ENCODE assay signal across 14 cellular contexts in the genomic region with DNA sequence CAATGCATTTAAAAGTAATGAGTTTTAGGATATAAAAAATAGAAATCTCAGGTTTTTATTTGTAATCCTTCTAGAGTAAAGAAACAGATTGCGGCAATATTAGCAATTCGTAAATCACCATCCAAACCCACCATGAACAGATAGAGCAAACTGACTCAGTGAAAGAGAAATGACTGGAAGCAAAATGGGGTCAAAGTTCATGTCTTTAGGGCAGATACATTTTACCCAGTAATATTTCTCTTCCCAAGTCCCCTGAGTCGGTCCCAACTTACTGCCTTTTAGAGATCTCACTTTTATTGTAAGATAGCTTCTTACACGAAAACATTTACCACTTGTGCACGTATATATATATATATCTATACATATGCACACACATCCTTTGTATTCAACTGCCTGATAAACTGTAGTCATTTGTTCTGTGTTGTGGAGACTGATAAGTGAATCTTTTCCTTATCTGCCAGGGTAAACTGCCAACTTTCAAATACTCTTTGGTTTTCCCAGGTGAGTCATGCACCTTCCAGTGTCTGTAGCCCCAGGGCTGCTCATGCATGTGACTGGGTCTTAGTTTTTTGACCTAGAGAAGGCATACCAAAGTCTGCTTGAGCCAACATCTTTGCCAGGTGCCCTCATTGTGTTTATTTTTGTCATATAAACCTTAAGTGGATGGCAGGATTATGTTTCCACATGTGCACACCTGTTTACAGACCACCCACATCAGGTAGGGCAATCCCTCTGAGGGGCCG. TPM values are rescaled to one million over a fixed set of nuclear protein-coding genes. Genes with fewer than 3 reads are reported as not detected.
A peak's percentile ranks its signal among the peaks of the same experiment; 100 is the strongest.
DNase-seq lines count a peak whose midpoint lies in the region; ATAC-seq and TF ChIP-seq lines count a peak whose summit lies in the region.
"Had no signal": no experiment of that assay in that cellular context is flagged by ENCODE, and none has a peak within 500 bp of the region (broad histone marks: within the 10 kb centered on the region; RNA-seq: fewer than 3 reads in every experiment).

No MANE protein-coding gene starts in this region.

- H3K4me1 Mint-ChIP-seq in activated CD4-positive, alpha-beta T cell treated with anti-CD3 and anti-CD28 coated beads for 36 hours: peaks cover 42% of the 10 kb centered on the region
- peaks cover 32% of the 10 kb centered on the region for H3K4me1 Mint-ChIP-seq in stimulated activated effector memory CD8-positive, alpha-beta T cell treated with anti-CD3 and anti-CD28 coated beads, Interleukin-12 subunit alpha, Interleukin-12 subunit beta, amount 100 ng/mL, for 72 hours

- peaks cover 11% of the 10 kb centered on the region for H3K27me3 Mint-ChIP-seq in activated CD4-positive, alpha-beta T cell treated with anti-CD3 and anti-CD28 coated beads for 36 hours
- H3K27me3 Mint-ChIP-seq: memory B cell had no signal

- H3K27me3 ChIP-seq in foreskin keratinocyte (peaks cover 37% of the 10 kb centered on the region), stomach (peaks cover 0 to 25% (median 0%) of the 10 kb centered on the region in 3 donors)

- no peak overlapping the region for H3K4me3 Mint-ChIP-seq in activated CD4-positive, alpha-beta T cell treated with anti-CD3 and anti-CD28 coated beads for 36 hours
- no peak overlapping the region for H3K4me3 Mint-ChIP-seq in stimulated activated effector memory CD8-positive, alpha-beta T cell treated with anti-CD3 and anti-CD28 coated beads, Interleukin-12 subunit alpha, Interleukin-12 subunit beta, amount 100 ng/mL, for 72 hours
- H3K4me3 Mint-ChIP-seq: memory B cell had no signal

- H3K4me1 ChIP-seq in foreskin keratinocyte (no peaks in the 10 kb centered on the region), stomach (peaks cover 7 to 24% (median 11%) of the 10 kb centered on the region in 4 donors)

- H3K9me3 ChIP-seq in stomach: no peaks in the 10 kb centered on the region
- H3K9me3 ChIP-seq: heart right ventricle had no signal

- peak; percentile 2 for DNase-seq in activated CD4-positive, alpha-beta T cell treated with anti-CD3 and anti-CD28 coated beads for 36 hours
- no peak for DNase-seq in activated CD4-positive, alpha-beta T cell treated with anti-CD3 and anti-CD28 coated beads for 1 hour
- DNase-seq in NCI-H526 (lab: John Stamatoyannopoulos, UW) (peak; percentile 23 to 47), foreskin keratinocyte (peak; percentile 48 to 71), stomach (peak; percentile 41)
- no peak for DNase-seq in stimulated activated effector memory CD8-positive, alpha-beta T cell treated with anti-CD3 and anti-CD28 coated beads, Interleukin-12 subunit alpha, Interleukin-12 subunit beta, amount 100 ng/mL, for 72 hours (ENCODE audit: low spot score in 2 of 2)
- no peak for DNase-seq in activated naive CD4-positive, alpha-beta T cell treated with anti-CD3 and anti-CD28 coated beads, Interleukin-2, amount 50 U/mL, for 72 hours (ENCODE audit: low spot score in 2 of 2)
- DNase-seq: DND-41, heart right ventricle, NCI-H1048, T-helper 2 cell had no signal

- intact Hi-C loops in activated CD4-positive, alpha-beta T cell treated with anti-CD3 and anti-CD28 coated beads for 36 hours (cut with DNase I, micrococcal nuclease): no loop called here
- intact Hi-C loops in stomach (cut with DNase I; ENCODE audit: low total_unique reads): no loop called here

- no peaks in the 10 kb centered on the region for H3K9me3 Mint-ChIP-seq in activated CD4-positive, alpha-beta T cell treated with anti-CD3 and anti-CD28 coated beads for 36 hours (ENCODE audit: low read depth)
- no peaks in the 10 kb centered on the region for H3K9me3 Mint-ChIP-seq in stimulated activated effector memory CD8-positive, alpha-beta T cell treated with anti-CD3 and anti-CD28 coated beads, Interleukin-12 subunit alpha, Interleukin-12 subunit beta, amount 100 ng/mL, for 72 hours
- peaks cover 0 to 8% of the 10 kb centered on the region in 2 donors for H3K9me3 Mint-ChIP-seq in activated naive CD4-positive, alpha-beta T cell treated with anti-CD3 and anti-CD28 coated beads, Interleukin-2, amount 50 U/mL, for 72 hours
- H3K9me3 Mint-ChIP-seq: memory B cell had no signal

- TF ChIP-seq POLR2A in stomach (IDR thresholded peaks at IDR 0.05): no peak

- H3K36me3 Mint-ChIP-seq in activated CD4-positive, alpha-beta T cell treated with anti-CD3 and anti-CD28 coated beads for 36 hours (ENCODE audit: low read depth): no peaks in the 10 kb centered on the region
- no peaks in the 10 kb centered on the region for H3K36me3 Mint-ChIP-seq in stimulated activated effector memory CD8-positive, alpha-beta T cell treated with anti-CD3 and anti-CD28 coated beads, Interleukin-12 subunit alpha, Interleukin-12 subunit beta, amount 100 ng/mL, for 72 hours
- H3K36me3 Mint-ChIP-seq in activated naive CD4-positive, alpha-beta T cell treated with anti-CD3 and anti-CD28 coated beads, Interleukin-2, amount 50 U/mL, for 72 hours: no peaks in the 10 kb centered on the region
- H3K36me3 Mint-ChIP-seq: memory B cell had no signal

- TF ChIP-seq EP300 in stomach (IDR thresholded peaks at IDR 0.05): no peak

- no peak overlapping the region for H3K27ac Mint-ChIP-seq in activated CD4-positive, alpha-beta T cell treated with anti-CD3 and anti-CD28 coated beads for 36 hours
- no peak overlapping the region for H3K27ac Mint-ChIP-seq in stimulated activated effector memory CD8-positive, alpha-beta T cell treated with anti-CD3 and anti-CD28 coated beads, Interleukin-12 subunit alpha, Interleukin-12 subunit beta, amount 100 ng/mL, for 72 hours
- H3K27ac Mint-ChIP-seq in activated naive CD4-positive, alpha-beta T cell treated with anti-CD3 and anti-CD28 coated beads, Interleukin-2, amount 50 U/mL, for 72 hours: no peak overlapping the region
- H3K27ac Mint-ChIP-seq: memory B cell had no signal

- CTCF ChIA-PET in activated CD4-positive, alpha-beta T cell treated with anti-CD3 and anti-CD28 coated beads for 36 hours (lab: Charles Lee): interaction anchor here (1.6 to 1.9 kb wide), 2 partner anchors 70 to 72 kb away, joined by 6 to 8 read pairs; no protein-coding TSS in a partner anchor

- ATAC-seq in activated CD4-positive, alpha-beta T cell treated with anti-CD3 and anti-CD28 coated beads for 36 hours: no peak
- peak; percentile 81 for ATAC-seq in foreskin keratinocyte
- no peak for ATAC-seq in HG03108 (IDR thresholded peaks at IDR 0.05; ENCODE audit: unreplicated experiment)
- no peak for ATAC-seq in stimulated activated effector memory CD8-positive, alpha-beta T cell treated with anti-CD3 and anti-CD28 coated beads, Interleukin-12 subunit alpha, Interleukin-12 subunit beta, amount 100 ng/mL, for 72 hours
- no peak for ATAC-seq in activated naive CD4-positive, alpha-beta T cell treated with anti-CD3 and anti-CD28 coated beads, Interleukin-2, amount 50 U/mL, for 72 hours
- ATAC-seq: heart right ventricle had no signal

- POLR2A ChIA-PET in activated CD4-positive, alpha-beta T cell treated with anti-CD3 and anti-CD28 coated beads for 36 hours (lab: Charles Lee): no interaction called here

- H3K36me3 ChIP-seq in stomach: no peaks in the 10 kb centered on the region
- H3K36me3 ChIP-seq: heart right ventricle had no signal

- 33 to 56% (median 49%) methylated on average over 6 of the region's 6 CpGs for WGBS in stomach, 5 donors

- H3K27ac ChIP-seq in foreskin keratinocyte: no peak overlapping the region
- no peak overlapping the region for H3K27ac ChIP-seq in stomach
- H3K27ac ChIP-seq: heart right ventricle had no signal

- H3K4me3 ChIP-seq in stomach: no peak overlapping the region
- H3K4me3 ChIP-seq: heart right ventricle had no signal

- TF ChIP-seq CTCF in foreskin keratinocyte (conservative IDR thresholded peaks at IDR 0.05): no peak
- TF ChIP-seq CTCF in stomach (IDR thresholded peaks at IDR 0.05): no peak

RNA-seq across cellular contexts. Expression of gene IRF8, which starts 7.8 kb away (rescaled TPM):
- 100 to 1,000 TPM; 227 to 250 TPM for total RNA-seq in activated CD4-positive, alpha-beta T cell treated with anti-CD3 and anti-CD28 coated beads for 36 hours
- not detected in 2 replicates for total RNA-seq in foreskin keratinocyte
- not detected in 2 replicates for polyA plus RNA-seq in foreskin keratinocyte
- total RNA-seq in stomach: 10 to 100 TPM; 10.3 to 49.8 (median 20.3) TPM
- 1 to 10 TPM; 5.2 to 8.2 (median 7.3) TPM for polyA plus RNA-seq in stomach
- 100 to 1,000 TPM; 150 to 184 TPM for total RNA-seq in activated naive CD4-positive, alpha-beta T cell treated with anti-CD3 and anti-CD28 coated beads, Interleukin-2, amount 50 U/mL, for 72 hours
- polyA plus RNA-seq: AG04450 had no signal

Comparison
In these comparisons a context has a peak if more than half of its experiments do, and no peak if none do; other contexts are left out.
1. DNase-seq: peak in activated CD4-positive, alpha-beta T cell treated with anti-CD3 and anti-CD28 coated beads for 36 hours (single experiment), NCI-H526 (2 of 2), foreskin keratinocyte (2 of 2) and stomach (single experiment); none in activated CD4-positive, alpha-beta T cell treated with anti-CD3 and anti-CD28 coated beads for 1 hour (single experiment), stimulated activated effector memory CD8-positive, alpha-beta T cell treated with anti-CD3 and anti-CD28 coated beads, Interleukin-12 subunit alpha, Interleukin-12 subunit beta, amount 100 ng/mL, for 72 hours (0 of 2) and activated naive CD4-positive, alpha-beta T cell treated with anti-CD3 and anti-CD28 coated beads, Interleukin-2, amount 50 U/mL, for 72 hours (0 of 2).
2. RNA of gene IRF8, which starts 7.8 kb away (total RNA-seq): 227 to 250 TPM in activated CD4-positive, alpha-beta T cell treated with anti-CD3 and anti-CD28 coated beads for 36 hours, 150 to 184 TPM in activated naive CD4-positive, alpha-beta T cell treated with anti-CD3 and anti-CD28 coated beads, Interleukin-2, amount 50 U/mL, for 72 hours and 10.3 to 49.8 TPM in stomach; not detected in foreskin keratinocyte; every median in the first group is over 10 times any median in the second.